In the genomic region with DNA sequence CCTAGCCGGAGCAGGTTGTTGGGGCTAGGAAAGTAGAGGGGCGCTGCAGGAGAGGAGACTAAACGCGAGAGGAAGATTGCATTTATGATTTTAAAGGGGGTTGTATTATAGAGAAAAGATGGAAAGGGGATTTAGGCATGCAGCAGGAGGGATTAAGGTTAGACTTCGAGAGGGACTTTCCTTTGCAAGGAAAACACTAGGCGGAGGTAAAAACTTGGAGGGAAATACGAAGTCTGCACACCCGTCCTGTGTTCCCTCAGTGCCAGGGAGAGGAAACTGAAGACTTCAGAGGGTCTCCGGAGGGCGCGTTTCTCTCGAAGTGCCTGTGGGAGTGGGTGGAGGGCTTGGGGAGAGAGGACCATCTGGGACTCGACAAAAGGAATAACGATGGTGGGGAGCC, we compare ENCODE assay signal across 11 cellular contexts. TPM values are rescaled to one million over a fixed set of nuclear protein-coding genes. Genes with fewer than 3 reads are reported as not detected.
DNase-seq lines count a peak whose midpoint lies in the region; ATAC-seq and TF ChIP-seq lines count a peak whose summit lies in the region.
"Had no signal": no experiment of that assay in that cellular context is flagged by ENCODE, and none has a peak within 500 bp of the region (broad histone marks: within the 10 kb centered on the region; RNA-seq: fewer than 3 reads in every experiment).

No MANE protein-coding gene starts in this region.

- no peaks in the 10 kb centered on the region for H3K36me3 Mint-ChIP-seq in endodermal cell (ENCODE audit: low read depth)

- H3K4me1 Mint-ChIP-seq in endodermal cell = peaks cover 58% of the 10 kb centered on the region

- H3K9me3 Mint-ChIP-seq in endodermal cell = no peaks in the 10 kb centered on the region

- H3K9me2 ChIP-seq in neural cell (ENCODE audit: insufficient read depth, low read length) = no peaks in the 10 kb centered on the region

- no peak overlapping the region for H3K27ac Mint-ChIP-seq in endodermal cell

- peak overlapping the region; percentile 64 for H3K4me3 Mint-ChIP-seq in endodermal cell

- no peaks in the 10 kb centered on the region for H3K27me3 ChIP-seq in right atrium auricular region
- H3K27me3 ChIP-seq in endodermal cell (ENCODE audit: control insufficient read depth, insufficient read depth, low read length, poor library complexity, severe bottlenecking) = peaks cover 65% of the 10 kb centered on the region
- H3K27me3 ChIP-seq in neural cell (ENCODE audit: insufficient read depth, low read depth, low read length) = no peaks in the 10 kb centered on the region
- H3K27me3 ChIP-seq in aorta (ENCODE audit: control insufficient read depth in 1 of 2, insufficient read depth in 2 of 2, low read length in 1 of 2) = no peaks in the 10 kb centered on the region

- peak overlapping the region; percentile 39 for H3K4me2 ChIP-seq in neural cell (ENCODE audit: low read length)

- no peak for DNase-seq in right atrium auricular region (ENCODE audit: low spot score)
- no peak for DNase-seq in Right ventricle myocardium inferior (ENCODE audit: missing footprints)
- DNase-seq in endodermal cell = no peak
- no peak for DNase-seq in aorta
- no peak for DNase-seq in cortex of kidney (lab: John Stamatoyannopoulos, UW)
- no peak for DNase-seq in NCI-H146 treated with DMSO at 0.1 percent for 48 hours (lab: John Stamatoyannopoulos, UW; ENCODE audit: unreplicated experiment)
- no peak for DNase-seq in NCI-H1105 treated with DMSO at 0.1 percent for 48 hours (lab: John Stamatoyannopoulos, UW)
- DNase-seq: foreskin keratinocyte, NCI-H2171 treated with DMSO at 0.1 percent for 48 hours had no signal

- H3K27ac ChIP-seq in right atrium auricular region = peak overlapping the region; percentile 20 to 21
- no peak overlapping the region for H3K27ac ChIP-seq in endodermal cell (ENCODE audit: low read depth, low read length)
- H3K27ac ChIP-seq in neural cell (ENCODE audit: low read length) = no peak overlapping the region
- H3K27ac ChIP-seq in aorta (ENCODE audit: low read depth in 1 of 2, low read length in 2 of 2) = no peak overlapping the region
- H3K27ac ChIP-seq: foreskin keratinocyte had no signal

- no peaks in the 10 kb centered on the region for H3K79me2 ChIP-seq in neural cell (replicated peaks; ENCODE audit: insufficient read depth, low read length)

- no peak for TF ChIP-seq EP300 in neural cell (conservative IDR thresholded peaks at IDR 0.05; ENCODE audit: poor library complexity, severe bottlenecking)

- TF ChIP-seq CTCF in right atrium auricular region (IDR thresholded peaks at IDR 0.05) (no peak), endodermal cell (conservative IDR thresholded peaks at IDR 0.05) (no peak), neural cell (IDR thresholded peaks at IDR 0.05; ENCODE audit: poor library complexity, severe bottlenecking) (no peak)

- ATAC-seq in Right ventricle myocardium inferior (no peak), aorta (ENCODE audit: low FRiP score) (no peak)
- ATAC-seq: foreskin keratinocyte had no signal

- H3K36me3 ChIP-seq in right atrium auricular region (no peaks in the 10 kb centered on the region), endodermal cell (ENCODE audit: control insufficient read depth, insufficient read depth, low read length) (no peaks in the 10 kb centered on the region), neural cell (ENCODE audit: insufficient read depth, low read length) (no peaks in the 10 kb centered on the region), aorta (ENCODE audit: control insufficient read depth in 1 of 2, insufficient read depth in 2 of 2, low read length in 1 of 2) (no peaks in the 10 kb centered on the region)

- H4K20me1 ChIP-seq in neural cell (ENCODE audit: insufficient read depth) = no peaks in the 10 kb centered on the region

- peak overlapping the region; percentile 37 for H2AFZ ChIP-seq in neural cell (ENCODE audit: low read depth, low read length)

- H3K4me1 ChIP-seq in right atrium auricular region = peaks cover 0 to 41% of the 10 kb centered on the region in 2 donors
- H3K4me1 ChIP-seq in endodermal cell (ENCODE audit: control insufficient read depth, insufficient read depth, low read length) = peaks cover 7% of the 10 kb centered on the region
- no peaks in the 10 kb centered on the region for H3K4me1 ChIP-seq in aorta (ENCODE audit: control insufficient read depth in 1 of 2, insufficient read depth in 2 of 2, low read length in 2 of 2)
- H3K4me1 ChIP-seq: foreskin keratinocyte had no signal

- no peaks in the 10 kb centered on the region for H3F3A ChIP-seq in neural cell (ENCODE audit: insufficient read depth, low read length, poor library complexity, severe bottlenecking)

- no peak for TF ChIP-seq RAD21 in neural cell (conservative IDR thresholded peaks at IDR 0.05)

- 27 to 33% methylated on average over 14 of the region's 14 CpGs for WGBS in endodermal cell (ENCODE audit: insufficient coverage in 1 of 2, insufficient read length in 1 of 2), 2 experiments
- WGBS in aorta, 2 donors = 28% methylated on average over 14 of the region's 14 CpGs

- intact Hi-C loops in Right ventricle myocardium inferior (cut with DNase I) = no loop called here
- intact Hi-C loops in aorta (cut with DNase I) = no loop called here

- peaks cover 86% of the 10 kb centered on the region for H3K27me3 Mint-ChIP-seq in endodermal cell (ENCODE audit: insufficient read depth)

- H3K4me3 ChIP-seq in right atrium auricular region (peak overlapping the region; percentile 54 to 58), endodermal cell (ENCODE audit: low read length) (peak overlapping the region; percentile 77), neural cell (ENCODE audit: low read length) (peak overlapping the region; percentile 94), aorta (ENCODE audit: low read length in 2 of 2) (peak overlapping the region; percentile 49 to 53)

- H3K9me3 ChIP-seq in right atrium auricular region (no peaks in the 10 kb centered on the region), endodermal cell (ENCODE audit: control insufficient read depth, low read length) (no peaks in the 10 kb centered on the region), neural cell (ENCODE audit: low read length) (no peaks in the 10 kb centered on the region), aorta (ENCODE audit: control insufficient read depth, low read length) (no peaks in the 10 kb centered on the region)

- no peak overlapping the region for H3K9ac ChIP-seq in endodermal cell (ENCODE audit: extremely low read depth, low read length, poor library complexity, severe bottlenecking)
- H3K9ac ChIP-seq in neural cell (ENCODE audit: low read length) = peak overlapping the region; percentile 20

TF ChIP-seq in neural cell, 6 proteins besides CTCF, POLR2A, EP300 and RAD21 (continues in another document):
- no peak for TF ChIP-seq TAF1 (IDR thresholded peaks at IDR 0.05; ENCODE audit: low read depth)
- TF ChIP-seq, protein P1, sequence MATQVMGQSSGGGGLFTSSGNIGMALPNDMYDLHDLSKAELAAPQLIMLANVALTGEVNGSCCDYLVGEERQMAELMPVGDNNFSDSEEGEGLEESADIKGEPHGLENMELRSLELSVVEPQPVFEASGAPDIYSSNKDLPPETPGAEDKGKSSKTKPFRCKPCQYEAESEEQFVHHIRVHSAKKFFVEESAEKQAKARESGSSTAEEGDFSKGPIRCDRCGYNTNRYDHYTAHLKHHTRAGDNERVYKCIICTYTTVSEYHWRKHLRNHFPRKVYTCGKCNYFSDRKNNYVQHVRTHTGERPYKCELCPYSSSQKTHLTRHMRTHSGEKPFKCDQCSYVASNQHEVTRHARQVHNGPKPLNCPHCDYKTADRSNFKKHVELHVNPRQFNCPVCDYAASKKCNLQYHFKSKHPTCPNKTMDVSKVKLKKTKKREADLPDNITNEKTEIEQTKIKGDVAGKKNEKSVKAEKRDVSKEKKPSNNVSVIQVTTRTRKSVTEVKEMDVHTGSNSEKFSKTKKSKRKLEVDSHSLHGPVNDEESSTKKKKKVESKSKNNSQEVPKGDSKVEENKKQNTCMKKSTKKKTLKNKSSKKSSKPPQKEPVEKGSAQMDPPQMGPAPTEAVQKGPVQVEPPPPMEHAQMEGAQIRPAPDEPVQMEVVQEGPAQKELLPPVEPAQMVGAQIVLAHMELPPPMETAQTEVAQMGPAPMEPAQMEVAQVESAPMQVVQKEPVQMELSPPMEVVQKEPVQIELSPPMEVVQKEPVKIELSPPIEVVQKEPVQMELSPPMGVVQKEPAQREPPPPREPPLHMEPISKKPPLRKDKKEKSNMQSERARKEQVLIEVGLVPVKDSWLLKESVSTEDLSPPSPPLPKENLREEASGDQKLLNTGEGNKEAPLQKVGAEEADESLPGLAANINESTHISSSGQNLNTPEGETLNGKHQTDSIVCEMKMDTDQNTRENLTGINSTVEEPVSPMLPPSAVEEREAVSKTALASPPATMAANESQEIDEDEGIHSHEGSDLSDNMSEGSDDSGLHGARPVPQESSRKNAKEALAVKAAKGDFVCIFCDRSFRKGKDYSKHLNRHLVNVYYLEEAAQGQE (IDR thresholded peaks at IDR 0.05; ENCODE audit: borderline replicate concordance) = no peak
- TF ChIP-seq SMC3 (conservative IDR thresholded peaks at IDR 0.05; ENCODE audit: poor library complexity) = no peak

RNA-seq across cellular contexts. Expression of a gene that starts 0.4 kb away (rescaled TPM):
- total RNA-seq in right atrium auricular region (100 to 1,000 TPM; 104 to 111 TPM), Right ventricle myocardium inferior (239 TPM), endodermal cell (10 to 100 TPM; 12.5 to 16.1 TPM), aorta (10 to 100 TPM in 1 of 2 donors, 1 to 10 TPM in 1; 9.0 to 13.6 TPM)
- polyA plus RNA-seq in endodermal cell (2013, experiment 1 of 2) = 42.6 TPM
- polyA plus RNA-seq in endodermal cell (2013, experiment 2 of 2) = 40.8 TPM
- polyA plus RNA-seq in neural cell (28.9 and 29.6 TPM in 2 replicates), aorta (10 to 100 TPM in 1 of 2 donors, 1 to 10 TPM in 1; 4.7 to 15.8 TPM)
- 15.6 and 17.9 TPM in 2 replicates for polyA minus RNA-seq in neural cell
- total RNA-seq: foreskin keratinocyte, pulmonary artery endothelial cell had no signal
- polyA plus RNA-seq: foreskin keratinocyte had no signal

RNA-seq across cellular contexts. Expression of a gene that starts 39.5 kb away (rescaled TPM):
- 1 to 10 TPM; 1.7 to 4.8 TPM for total RNA-seq in right atrium auricular region
- total RNA-seq in Right ventricle myocardium inferior = 2.7 TPM
- total RNA-seq in endodermal cell = 1 to 10 TPM; 1.1 to 1.6 TPM
- 11.4 TPM for polyA plus RNA-seq in endodermal cell (2013, experiment 1 of 2)
- 10.6 TPM for polyA plus RNA-seq in endodermal cell (2013, experiment 2 of 2)
- polyA plus RNA-seq in neural cell = 9.2 and 14.0 TPM in 2 replicates
- 6.4 and 8.8 TPM in 2 replicates for polyA minus RNA-seq in neural cell
- total RNA-seq in aorta = 10 to 100 TPM; 23.1 to 63.4 TPM
- 10 to 100 TPM in 1 of 2 donors, 1 to 10 TPM in 1; 6.6 to 38.6 TPM for polyA plus RNA-seq in aorta
- total RNA-seq: foreskin keratinocyte, pulmonary artery endothelial cell had no signal
- polyA plus RNA-seq: foreskin keratinocyte had no signal

RNA-seq across cellular contexts. Expression of a gene that starts 45.8 kb away (rescaled TPM):
- total RNA-seq in right atrium auricular region (not detected), Right ventricle myocardium inferior (not detected), endodermal cell (not detected), aorta (not detected)
- polyA plus RNA-seq in endodermal cell (2013, experiment 1 of 2) = not detected
- not detected for polyA plus RNA-seq in endodermal cell (2013, experiment 2 of 2)
- polyA plus RNA-seq in neural cell (not detected in 2 replicates), aorta (not detected)
- not detected in 2 replicates for polyA minus RNA-seq in neural cell
- total RNA-seq: foreskin keratinocyte, pulmonary artery endothelial cell had no signal
- polyA plus RNA-seq: foreskin keratinocyte had no signal

RNA-seq across cellular contexts. Expression of a gene that starts 59.3 kb away (rescaled TPM):
- total RNA-seq in right atrium auricular region = not detected
- total RNA-seq in Right ventricle myocardium inferior = not detected
- not detected for total RNA-seq in endodermal cell
- not detected for polyA plus RNA-seq in endodermal cell (2013, experiment 1 of 2)
- polyA plus RNA-seq in endodermal cell (2013, experiment 2 of 2) = not detected
- polyA plus RNA-seq in neural cell = not detected in 2 replicates
- not detected in 2 replicates for polyA minus RNA-seq in neural cell
- not detected for total RNA-seq in aorta
- polyA plus RNA-seq in aorta = not detected
- total RNA-seq: foreskin keratinocyte, pulmonary artery endothelial cell had no signal
- polyA plus RNA-seq: foreskin keratinocyte had no signal

Comparison
In these comparisons a context has a peak if more than half of its experiments do, and no peak if none do; other contexts are left out.
1. H3K27ac ChIP-seq: peak in right atrium auricular region (2 of 2); none in endodermal cell (single experiment), neural cell (single experiment) and aorta (0 of 2).
2. RNA of a gene that starts 0.4 kb away (total RNA-seq): 239 TPM in Right ventricle myocardium inferior (single experiment) and 104 to 111 TPM in right atrium auricular region; 12.5 to 16.1 TPM in endodermal cell and 9.0 to 13.6 TPM in aorta; every median in the first group is over 4 times any median in the second.
3. Peak in every context shown above with its lines, with median percentiles within 50 percentile points of each other: H3K4me3 ChIP-seq.